34 cellular contexts compared by ENCODE assay signal in genomic region chr7:1483079-1483478, GRCh38.
"Had no signal": no experiment of that assay in that cellular context is flagged by ENCODE, and none has a peak within 500 bp of the region (broad histone marks: within the 10 kb centered on the region; RNA-seq: fewer than 3 reads in every experiment).

No MANE protein-coding gene starts in this region.

- H3K27ac ChIP-seq: KMS-11 had no signal

- H3K9me3 ChIP-seq: MG63 had no signal

- H3K9ac ChIP-seq: KMS-11 had no signal

- H3K4me3 ChIP-seq: MG63 had no signal

- DNase-seq: Karpas-422, Kasumi-1, MG63, MM.1S, MV-4-11, NCI-H1048, NCI-H1092, NCI-H1092 treated with DMSO at 0.1 percent for 48 hours, NCI-H1105, NCI-H1105 treated with DMSO at 0.1 percent for 48 hours, NCI-H1417, NCI-H1436, NCI-H1436 treated with DMSO at 0.1 percent for 48 hours, NCI-H146, NCI-H1694, NCI-H1694 treated with DMSO at 0.1 percent for 48 hours, NCI-H187, NCI-H187 treated with DMSO at 0.1 percent for 48 hours, NCI-H1930, NCI-H2029, NCI-H2029 treated with DMSO at 0.1 percent for 48 hours, NCI-H2081, NCI-H2081 treated with DMSO at 0.1 percent for 48 hours, NCI-H2107, NCI-H2171, NCI-H2171 treated with DMSO at 0.1 percent for 48 hours, NCI-H2227 treated with DMSO at 0.1 percent for 48 hours, NCI-H226, NCI-H345, NCI-H446, NCI-H446 treated with DMSO at 0.1 percent for 48 hours, NCI-H510A, NCI-H510A treated with DMSO at 0.1 percent for 48 hours had no signal

- H3K27me3 ChIP-seq: MG63 had no signal

- H3K4me2 ChIP-seq: KMS-11 had no signal
